In genomic region chr17:82859431-82860403, GRCh38 we compare ENCODE assay signal across 8 cellular contexts. TPM values are rescaled to one million over a fixed set of nuclear protein-coding genes. Genes with fewer than 3 reads are reported as not detected.
DNase-seq lines count a peak whose midpoint lies in the region; ATAC-seq, FAIRE-seq and TF ChIP-seq lines count a peak whose summit lies in the region.

No MANE protein-coding gene starts in this region.

- no peaks in the 10 kb centered on the region for H3K36me3 ChIP-seq in cardiac muscle cell
- peaks cover 0 to 2% (median 0%) of the 10 kb centered on the region in 4 donors for H3K36me3 ChIP-seq in sigmoid colon

- H3K4me3 ChIP-seq in cardiac muscle cell (no peak overlapping the region), sigmoid colon (peak overlapping the region in 1 of 4 donors; percentile 4)

- H3K9me3 ChIP-seq in cardiac muscle cell (ENCODE audit: low read depth) (no peaks in the 10 kb centered on the region), sigmoid colon (no peaks in the 10 kb centered on the region)

- no peaks in the 10 kb centered on the region for H3K9me3 Mint-ChIP-seq in activated naive CD4-positive, alpha-beta T cell treated with anti-CD3 and anti-CD28 coated beads for 36 hours

- H3K4me3 Mint-ChIP-seq in activated naive CD4-positive, alpha-beta T cell treated with anti-CD3 and anti-CD28 coated beads for 36 hours = peak overlapping the region; percentile 45

- ATAC-seq in Right ventricle myocardium inferior = peak; percentile 46
- no peak for ATAC-seq in GM18907 (IDR thresholded peaks at IDR 0.05; ENCODE audit: unreplicated experiment)

- H3K27me3 ChIP-seq in cardiac muscle cell = no peaks in the 10 kb centered on the region
- H3K27me3 ChIP-seq in sigmoid colon = no peaks in the 10 kb centered on the region

- H3K27ac ChIP-seq in cardiac muscle cell (peak overlapping the region; percentile 91), sigmoid colon (peak overlapping the region; percentile 10 to 42 (median 20))

- H3K4me1 Mint-ChIP-seq in activated naive CD4-positive, alpha-beta T cell treated with anti-CD3 and anti-CD28 coated beads for 36 hours (ENCODE audit: low read depth) = peaks cover 61% of the 10 kb centered on the region

- FAIRE-seq in RCC 7860 (lab: Jason Lieb, UNC) = peak; percentile 83

- H3K4me1 ChIP-seq in cardiac muscle cell (ENCODE audit: low read depth) (peaks cover 48% of the 10 kb centered on the region), sigmoid colon (peaks cover 0 to 18% (median 14%) of the 10 kb centered on the region in 4 donors)

- no peaks in the 10 kb centered on the region for H3K27me3 Mint-ChIP-seq in activated naive CD4-positive, alpha-beta T cell treated with anti-CD3 and anti-CD28 coated beads for 36 hours (ENCODE audit: low read depth)

- peaks cover 2% of the 10 kb centered on the region for H3K36me3 Mint-ChIP-seq in activated naive CD4-positive, alpha-beta T cell treated with anti-CD3 and anti-CD28 coated beads for 36 hours (ENCODE audit: low read depth)

- intact Hi-C loops in Right ventricle myocardium inferior (cut with DNase I) (no loop called here), cardiac septum (cut with DNase I) (no loop called here), sigmoid colon (cut with DNase I) (no loop called here)
- intact Hi-C loops in activated naive CD4-positive, alpha-beta T cell treated with anti-CD3 and anti-CD28 coated beads for 36 hours (cut with micrococcal nuclease) = loop anchor here (5.0 to 10.0 kb wide), 2 partner anchors 188 to 365 kb away; no protein-coding TSS in a partner anchor

- no peak for TF ChIP-seq POLR2A in sigmoid colon (IDR thresholded peaks at IDR 0.05)

- TF ChIP-seq EP300 in sigmoid colon (IDR thresholded peaks at IDR 0.05) = no peak

- CTCF ChIA-PET in activated naive CD4-positive, alpha-beta T cell treated with anti-CD3 and anti-CD28 coated beads for 36 hours (lab: Charles Lee) = no interaction called here

- 64 to 85% methylated on average over 23 of the region's 23 CpGs for WGBS in sigmoid colon, 2 donors

- no peak for TF ChIP-seq CTCF in cardiac muscle cell (IDR thresholded peaks at IDR 0.05; ENCODE audit: low read depth, low read length)
- no peak for TF ChIP-seq CTCF in sigmoid colon (IDR thresholded peaks at IDR 0.05)

- DNase-seq in Right ventricle myocardium inferior (ENCODE audit: missing footprints) (peak; percentile 77), cardiac septum (ENCODE audit: low spot score) (no peak), RCC 7860 (ENCODE audit: low spot score) (peak; percentile 91), cardiac muscle cell (ENCODE audit: low read depth in 1 of 2, low spot score in 1 of 2) (peak; percentile 60 to 63), sigmoid colon (no peak), SK-N-DZ (ENCODE audit: low spot score) (no peak)
- peak; percentile 82 for DNase-seq in activated naive CD4-positive, alpha-beta T cell treated with anti-CD3 and anti-CD28 coated beads for 36 hours

- peak overlapping the region; percentile 82 for H3K27ac Mint-ChIP-seq in activated naive CD4-positive, alpha-beta T cell treated with anti-CD3 and anti-CD28 coated beads for 36 hours

RNA-seq across cellular contexts. Expression of gene ZNF750, which starts 19.9 kb away (rescaled TPM):
- total RNA-seq in Right ventricle myocardium inferior (not detected), cardiac septum (not detected), cardiac muscle cell (0.07 TPM in 1 of 2 replicates, not detected in the other), sigmoid colon (not detected)
- not detected for total RNA-seq in activated naive CD4-positive, alpha-beta T cell treated with anti-CD3 and anti-CD28 coated beads for 36 hours
- polyA plus RNA-seq in cardiac muscle cell (0.14 and 0.49 TPM in 2 replicates), sigmoid colon (under 1 TPM in 1 of 3 donors, not detected in 2; 0.01 TPM)
- polyA plus RNA-seq in SK-N-DZ (2014; cell fraction: cytosol; rRNA removed) = not detected in 2 replicates
- polyA plus RNA-seq in SK-N-DZ (2014; cell fraction: nucleus; rRNA removed) = not detected in 2 replicates

Comparison
In these comparisons a context has a peak if more than half of its experiments do, and no peak if none do; other contexts are left out.
1. DNase-seq: peak in Right ventricle myocardium inferior (single experiment), RCC 7860 (single experiment), activated naive CD4-positive, alpha-beta T cell treated with anti-CD3 and anti-CD28 coated beads for 36 hours (single experiment) and cardiac muscle cell (2 of 2); none in cardiac septum (single experiment), sigmoid colon (single experiment) and SK-N-DZ (single experiment).